In the genomic region with DNA sequence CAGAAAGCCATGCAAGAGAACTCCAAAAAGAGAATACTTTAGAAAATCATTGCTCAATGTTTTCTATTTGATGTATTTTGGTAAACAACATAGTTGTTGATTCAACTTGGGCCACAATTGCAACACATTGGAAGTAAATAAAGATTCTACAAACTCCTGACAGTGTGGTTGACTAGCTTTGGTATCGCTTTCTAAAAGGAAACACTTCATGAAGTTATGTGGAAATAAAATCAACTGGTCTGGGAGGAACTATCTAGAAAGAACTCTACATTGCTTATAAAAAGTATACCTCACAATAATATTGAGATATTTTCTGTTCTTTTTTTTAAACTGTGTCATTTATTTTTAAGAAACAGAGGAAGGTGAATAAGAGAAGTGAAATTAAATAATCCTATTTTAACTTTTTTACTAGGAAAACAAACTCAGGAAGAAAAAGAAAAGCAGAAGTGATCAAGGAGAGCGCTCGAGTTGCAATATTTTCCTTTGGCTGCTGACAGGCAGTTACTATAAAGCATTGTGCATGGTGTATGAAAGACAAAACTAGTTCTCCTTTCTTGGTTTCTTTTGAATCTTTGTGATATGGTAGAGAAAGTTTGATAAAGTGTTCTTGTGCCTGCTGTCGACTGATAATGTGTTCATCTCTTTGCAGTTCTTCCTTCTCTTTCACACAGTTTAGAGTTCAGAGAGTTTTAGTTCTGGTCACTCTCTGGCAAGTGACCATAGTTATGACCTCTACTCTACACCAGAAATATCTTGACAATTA, we compare ENCODE assay signal across 1 cellular context.
TF ChIP-seq lines count a peak whose summit lies in the region.

No MANE protein-coding gene starts in this region.

TF ChIP-seq in H1, 55 proteins besides CTCF, POLR2A, EP300 and RAD21 (continued from another document):
- TF ChIP-seq, protein P1, sequence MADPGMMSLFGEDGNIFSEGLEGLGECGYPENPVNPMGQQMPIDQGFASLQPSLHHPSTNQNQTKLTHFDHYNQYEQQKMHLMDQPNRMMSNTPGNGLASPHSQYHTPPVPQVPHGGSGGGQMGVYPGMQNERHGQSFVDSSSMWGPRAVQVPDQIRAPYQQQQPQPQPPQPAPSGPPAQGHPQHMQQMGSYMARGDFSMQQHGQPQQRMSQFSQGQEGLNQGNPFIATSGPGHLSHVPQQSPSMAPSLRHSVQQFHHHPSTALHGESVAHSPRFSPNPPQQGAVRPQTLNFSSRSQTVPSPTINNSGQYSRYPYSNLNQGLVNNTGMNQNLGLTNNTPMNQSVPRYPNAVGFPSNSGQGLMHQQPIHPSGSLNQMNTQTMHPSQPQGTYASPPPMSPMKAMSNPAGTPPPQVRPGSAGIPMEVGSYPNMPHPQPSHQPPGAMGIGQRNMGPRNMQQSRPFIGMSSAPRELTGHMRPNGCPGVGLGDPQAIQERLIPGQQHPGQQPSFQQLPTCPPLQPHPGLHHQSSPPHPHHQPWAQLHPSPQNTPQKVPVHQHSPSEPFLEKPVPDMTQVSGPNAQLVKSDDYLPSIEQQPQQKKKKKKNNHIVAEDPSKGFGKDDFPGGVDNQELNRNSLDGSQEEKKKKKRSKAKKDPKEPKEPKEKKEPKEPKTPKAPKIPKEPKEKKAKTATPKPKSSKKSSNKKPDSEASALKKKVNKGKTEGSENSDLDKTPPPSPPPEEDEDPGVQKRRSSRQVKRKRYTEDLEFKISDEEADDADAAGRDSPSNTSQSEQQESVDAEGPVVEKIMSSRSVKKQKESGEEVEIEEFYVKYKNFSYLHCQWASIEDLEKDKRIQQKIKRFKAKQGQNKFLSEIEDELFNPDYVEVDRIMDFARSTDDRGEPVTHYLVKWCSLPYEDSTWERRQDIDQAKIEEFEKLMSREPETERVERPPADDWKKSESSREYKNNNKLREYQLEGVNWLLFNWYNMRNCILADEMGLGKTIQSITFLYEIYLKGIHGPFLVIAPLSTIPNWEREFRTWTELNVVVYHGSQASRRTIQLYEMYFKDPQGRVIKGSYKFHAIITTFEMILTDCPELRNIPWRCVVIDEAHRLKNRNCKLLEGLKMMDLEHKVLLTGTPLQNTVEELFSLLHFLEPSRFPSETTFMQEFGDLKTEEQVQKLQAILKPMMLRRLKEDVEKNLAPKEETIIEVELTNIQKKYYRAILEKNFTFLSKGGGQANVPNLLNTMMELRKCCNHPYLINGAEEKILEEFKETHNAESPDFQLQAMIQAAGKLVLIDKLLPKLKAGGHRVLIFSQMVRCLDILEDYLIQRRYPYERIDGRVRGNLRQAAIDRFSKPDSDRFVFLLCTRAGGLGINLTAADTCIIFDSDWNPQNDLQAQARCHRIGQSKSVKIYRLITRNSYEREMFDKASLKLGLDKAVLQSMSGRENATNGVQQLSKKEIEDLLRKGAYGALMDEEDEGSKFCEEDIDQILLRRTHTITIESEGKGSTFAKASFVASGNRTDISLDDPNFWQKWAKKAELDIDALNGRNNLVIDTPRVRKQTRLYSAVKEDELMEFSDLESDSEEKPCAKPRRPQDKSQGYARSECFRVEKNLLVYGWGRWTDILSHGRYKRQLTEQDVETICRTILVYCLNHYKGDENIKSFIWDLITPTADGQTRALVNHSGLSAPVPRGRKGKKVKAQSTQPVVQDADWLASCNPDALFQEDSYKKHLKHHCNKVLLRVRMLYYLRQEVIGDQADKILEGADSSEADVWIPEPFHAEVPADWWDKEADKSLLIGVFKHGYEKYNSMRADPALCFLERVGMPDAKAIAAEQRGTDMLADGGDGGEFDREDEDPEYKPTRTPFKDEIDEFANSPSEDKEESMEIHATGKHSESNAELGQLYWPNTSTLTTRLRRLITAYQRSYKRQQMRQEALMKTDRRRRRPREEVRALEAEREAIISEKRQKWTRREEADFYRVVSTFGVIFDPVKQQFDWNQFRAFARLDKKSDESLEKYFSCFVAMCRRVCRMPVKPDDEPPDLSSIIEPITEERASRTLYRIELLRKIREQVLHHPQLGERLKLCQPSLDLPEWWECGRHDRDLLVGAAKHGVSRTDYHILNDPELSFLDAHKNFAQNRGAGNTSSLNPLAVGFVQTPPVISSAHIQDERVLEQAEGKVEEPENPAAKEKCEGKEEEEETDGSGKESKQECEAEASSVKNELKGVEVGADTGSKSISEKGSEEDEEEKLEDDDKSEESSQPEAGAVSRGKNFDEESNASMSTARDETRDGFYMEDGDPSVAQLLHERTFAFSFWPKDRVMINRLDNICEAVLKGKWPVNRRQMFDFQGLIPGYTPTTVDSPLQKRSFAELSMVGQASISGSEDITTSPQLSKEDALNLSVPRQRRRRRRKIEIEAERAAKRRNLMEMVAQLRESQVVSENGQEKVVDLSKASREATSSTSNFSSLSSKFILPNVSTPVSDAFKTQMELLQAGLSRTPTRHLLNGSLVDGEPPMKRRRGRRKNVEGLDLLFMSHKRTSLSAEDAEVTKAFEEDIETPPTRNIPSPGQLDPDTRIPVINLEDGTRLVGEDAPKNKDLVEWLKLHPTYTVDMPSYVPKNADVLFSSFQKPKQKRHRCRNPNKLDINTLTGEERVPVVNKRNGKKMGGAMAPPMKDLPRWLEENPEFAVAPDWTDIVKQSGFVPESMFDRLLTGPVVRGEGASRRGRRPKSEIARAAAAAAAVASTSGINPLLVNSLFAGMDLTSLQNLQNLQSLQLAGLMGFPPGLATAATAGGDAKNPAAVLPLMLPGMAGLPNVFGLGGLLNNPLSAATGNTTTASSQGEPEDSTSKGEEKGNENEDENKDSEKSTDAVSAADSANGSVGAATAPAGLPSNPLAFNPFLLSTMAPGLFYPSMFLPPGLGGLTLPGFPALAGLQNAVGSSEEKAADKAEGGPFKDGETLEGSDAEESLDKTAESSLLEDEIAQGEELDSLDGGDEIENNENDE (IDR thresholded peaks at IDR 0.05; ENCODE audit: insufficient replicate concordance, low read length): no peak
- TF ChIP-seq RFX5 (IDR thresholded peaks at IDR 0.05; ENCODE audit: borderline replicate concordance, low read depth, low read length) (no peak), FOSL1 (IDR thresholded peaks at IDR 0.05; ENCODE audit: insufficient read depth, low read depth, low read length) (no peak)
